Comparison of ENCODE assay signal across 21 cellular contexts in the genomic region with DNA sequence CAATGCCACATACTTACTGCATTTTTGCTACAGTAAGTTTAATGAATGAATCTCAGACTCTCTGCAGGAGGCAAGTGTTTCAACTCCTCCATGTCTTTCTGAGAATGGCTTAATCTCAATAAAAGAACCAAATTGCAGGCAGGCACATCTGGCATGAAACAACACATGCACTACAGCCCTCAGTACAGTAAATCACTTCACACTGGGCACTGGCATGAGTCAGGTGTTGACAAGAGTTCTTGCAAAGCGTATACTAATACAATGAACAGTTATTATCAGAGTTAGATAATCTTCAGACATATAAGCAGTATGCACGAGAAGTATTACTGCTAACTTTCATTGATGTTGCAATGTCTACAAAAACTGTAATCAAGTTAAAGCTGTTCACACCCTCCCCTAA.
DNase-seq lines count a peak whose midpoint lies in the region; ATAC-seq, FAIRE-seq and TF ChIP-seq lines count a peak whose summit lies in the region.
"Had no signal": no experiment of that assay in that cellular context is flagged by ENCODE, and none has a peak within 500 bp of the region (broad histone marks: within the 10 kb centered on the region; RNA-seq: fewer than 3 reads in every experiment).

No MANE protein-coding gene starts in this region.

- H3K4me1 ChIP-seq in BE2C: peaks cover 8% of the 10 kb centered on the region
- no peaks in the 10 kb centered on the region for H3K4me1 ChIP-seq in IMR-90 (ENCODE audit: control insufficient read depth, insufficient read depth, low read length)
- peaks cover 14% of the 10 kb centered on the region for H3K4me1 ChIP-seq in PC-3 (ENCODE audit: insufficient read depth, low read length)
- H3K4me1 ChIP-seq in K562 (replicated peaks in 1 of 2; ENCODE audit: control insufficient read depth in 2 of 2, insufficient read depth in 2 of 2, low read length in 2 of 2): no peaks in the 10 kb centered on the region
- H3K4me1 ChIP-seq: A549 had no signal

- TF ChIP-seq RAD21 in IMR-90 (IDR thresholded peaks at IDR 0.05; ENCODE audit: low read length): no peak
- TF ChIP-seq RAD21 in K562 (CRISPR knock-in tag; conservative IDR thresholded peaks at IDR 0.05 in 1 of 2, IDR thresholded peaks at IDR 0.05 in 1 of 2): no peak

- H2AK9ac ChIP-seq in IMR-90 (replicated peaks; ENCODE audit: low read depth, low read length, poor library complexity): no peak overlapping the region

- POLR2A ChIA-PET in IMR-90 (lab: Charles Lee; ENCODE audit: unreplicated experiment): no interaction called here
- POLR2A ChIA-PET in PC-3 (lab: Charles Lee; ENCODE audit: unreplicated experiment): no interaction called here
- POLR2A ChIA-PET in K562 (lab: Yijun Ruan, JAX): no interaction called here

- H3K4ac ChIP-seq in IMR-90 (ENCODE audit: low read depth, low read length): no peak overlapping the region

- H2AK5ac ChIP-seq in IMR-90 (ENCODE audit: low read depth, low read length): no peak overlapping the region

- BruUV-seq in IMR-90 (replicated peaks; lab: Mats Ljungman, UMichigan) (no TSS peak), PC-3 (replicated peaks; lab: Mats Ljungman, UMichigan) (no TSS peak), K562 (replicated peaks; lab: Mats Ljungman, UMichigan) (no TSS peak)

- TF ChIP-seq POLR2A in IMR-90 (IDR thresholded peaks at IDR 0.05; ENCODE audit: low read depth, low read length) (no peak), K562 (conservative IDR thresholded peaks at IDR 0.05) (no peak)

- no peaks in the 10 kb centered on the region for H3F3A ChIP-seq in PC-3 (ENCODE audit: low read length, unreplicated experiment)

- H3K9me2 ChIP-seq in PC-3 (replicated peaks; ENCODE audit: low read length): no peaks in the 10 kb centered on the region

- no peaks in the 10 kb centered on the region for H3K27me3 ChIP-seq in BE2C
- no peaks in the 10 kb centered on the region for H3K27me3 ChIP-seq in IMR-90 (ENCODE audit: control insufficient read depth, insufficient read depth, low read length)
- H3K27me3 ChIP-seq in PC-3 (ENCODE audit: low read length): no peaks in the 10 kb centered on the region
- H3K27me3 ChIP-seq in K562 (ENCODE audit: control insufficient read depth in 2 of 2, insufficient read depth in 2 of 2, low read length in 2 of 2): no peaks in the 10 kb centered on the region

- ATAC-seq in IMR-90 (ENCODE audit: low read depth) (no peak), PC-3 (no peak), K562 (no peak)
- no peak for ATAC-seq in stimulated activated naive CD8-positive, alpha-beta T cell treated with anti-CD3 and anti-CD28 coated beads, Interleukin-15, Interleukin-2, amounts not matched to agents 100 U/mL and 50 U/mL, for 24 hours
- ATAC-seq: A549 had no signal

- intact Hi-C loops in IMR-90 (cut with micrococcal nuclease) (no loop called here), PC-3 (cut with micrococcal nuclease) (no loop called here), K562 (cut with micrococcal nuclease) (no loop called here)

- no peak overlapping the region for H3K27ac ChIP-seq in IMR-90 (ENCODE audit: insufficient read depth, low read length)
- H3K27ac ChIP-seq in PC-3 (ENCODE audit: low read length): no peak overlapping the region
- H3K27ac ChIP-seq in K562 (ENCODE audit: extremely low read depth, low read depth, low read length): no peak overlapping the region
- H3K27ac ChIP-seq in caudate nucleus (ENCODE audit: low read depth, low read length): no peak overlapping the region
- H3K27ac ChIP-seq: A549 had no signal

- DNase-seq in BE2C (peak; percentile 23), IMR-90 (peak; percentile 0), PC-3 (peak; percentile 9), K562 (ENCODE audit: extremely low read depth in 1 of 4, low spot score in 3 of 4) (no peak), caudate nucleus (lab: John Stamatoyannopoulos, UW) (no peak), H4 (ENCODE audit: low spot score) (no peak)
- DNase-seq in stimulated activated naive CD8-positive, alpha-beta T cell treated with anti-CD3 and anti-CD28 coated beads, Interleukin-15, Interleukin-2, amounts not matched to agents 100 U/mL and 50 U/mL, for 24 hours: no peak
- DNase-seq: 8988T; ACHN; AML-193; C1 segment of cervical spinal cord; Calu3; CD4-positive, alpha-beta memory T cell; COR-L47; DMS53; DMS79 treated with DMSO at 0.1 percent for 48 hours; GOT3; H7; HCEC 1CT had no signal

- TF ChIP-seq CTCF in BE2C (IDR thresholded peaks at IDR 0.05; ENCODE audit: low read depth, low read length) (no peak), IMR-90 (conservative IDR thresholded peaks at IDR 0.05; ENCODE audit: low read depth, low read length) (no peak), PC-3 (conservative IDR thresholded peaks at IDR 0.05; ENCODE audit: low read depth, low read length) (no peak), K562 (IDR thresholded peaks at IDR 0.05 in 2 of 3, conservative IDR thresholded peaks at IDR 0.05 in 1 of 3; ENCODE audit: insufficient read depth in 2 of 3, low read depth in 1 of 3, low read length in 3 of 3) (no peak)

- no peak overlapping the region for H2BK120ac ChIP-seq in IMR-90 (ENCODE audit: low read depth, low read length)

- no peak for TF ChIP-seq EP300 in K562 (IDR thresholded peaks at IDR 0.05; ENCODE audit: low read length)

- H3K79me2 ChIP-seq in PC-3 (ENCODE audit: low read length): no peaks in the 10 kb centered on the region
- H3K79me2 ChIP-seq in K562 (ENCODE audit: control insufficient read depth, insufficient read depth, low read length): no peaks in the 10 kb centered on the region

- no peak overlapping the region for H4K8ac ChIP-seq in IMR-90 (ENCODE audit: low read depth in 2 of 2, low read length in 2 of 2)

- in situ Hi-C loops in IMR-90 (cut with MboI; ENCODE audit: low sequenced_read_pairs): no loop called here
- in situ Hi-C loops in K562 (cut with MboI): no loop called here

- H3K36me3 ChIP-seq in BE2C: no peaks in the 10 kb centered on the region
- H3K36me3 ChIP-seq in IMR-90 (ENCODE audit: control insufficient read depth, insufficient read depth, low read length): no peaks in the 10 kb centered on the region
- no peaks in the 10 kb centered on the region for H3K36me3 ChIP-seq in PC-3 (ENCODE audit: low read depth, low read length)
- no peaks in the 10 kb centered on the region for H3K36me3 ChIP-seq in K562 (ENCODE audit: control insufficient read depth, insufficient read depth, low read length)

- H4K20me1 ChIP-seq in IMR-90 (ENCODE audit: insufficient read depth, low read length) (no peaks in the 10 kb centered on the region), PC-3 (ENCODE audit: low read length) (no peaks in the 10 kb centered on the region), K562 (replicated peaks; ENCODE audit: control insufficient read depth, insufficient read depth, low read length) (no peaks in the 10 kb centered on the region)

- no peak overlapping the region for H3K18ac ChIP-seq in IMR-90 (ENCODE audit: low read depth, low read length)

- dilution Hi-C loops in IMR-90 (cut with HindIII; ENCODE audit: low sequenced_read_pairs, unreplicated experiment): no loop called here

- no peak overlapping the region for H2BK15ac ChIP-seq in IMR-90 (ENCODE audit: low read depth, low read length)

- H3K14ac ChIP-seq in IMR-90 (replicated peaks; ENCODE audit: low read depth, low read length): no peak overlapping the region

- H2BK5ac ChIP-seq in IMR-90 (ENCODE audit: low read depth, low read length, poor library complexity, severe bottlenecking): no peak overlapping the region

- H3K56ac ChIP-seq in IMR-90 (ENCODE audit: extremely low read depth, insufficient read depth, low read length): no peak overlapping the region

- no peaks in the 10 kb centered on the region for H3K9me1 ChIP-seq in IMR-90 (ENCODE audit: insufficient read depth, low read length)
- no peaks in the 10 kb centered on the region for H3K9me1 ChIP-seq in K562 (ENCODE audit: control insufficient read depth, insufficient read depth, low read length)

- H3K79me1 ChIP-seq in IMR-90 (ENCODE audit: low read depth in 1 of 2, low read length in 2 of 2): no peaks in the 10 kb centered on the region

- H3K9ac ChIP-seq in IMR-90 (ENCODE audit: low read depth, low read length) (no peak overlapping the region), PC-3 (ENCODE audit: low read length) (no peak overlapping the region), K562 (ENCODE audit: insufficient read depth in 1 of 2, low read depth in 2 of 2, low read length in 2 of 2) (no peak overlapping the region)

- CTCF ChIA-PET in IMR-90 (lab: Yijun Ruan, JAX) (no interaction called here), PC-3 (lab: Charles Lee) (no interaction called here), K562 (lab: Yijun Ruan, JAX; ENCODE audit: low intra/inter-chr PET ratio) (no interaction called here)

- H3K4me2 ChIP-seq in IMR-90 (ENCODE audit: low read depth, low read length) (no peak overlapping the region), PC-3 (ENCODE audit: low read length) (no peak overlapping the region), K562 (ENCODE audit: insufficient read depth, low read length) (no peak overlapping the region)
- H3K4me2 ChIP-seq: A549 had no signal

- H3K4me3 ChIP-seq in BE2C (ENCODE audit: low read depth, low read length): no peak overlapping the region
- no peak overlapping the region for H3K4me3 ChIP-seq in IMR-90 (ENCODE audit: insufficient read depth, low read depth, low read length)
- no peak overlapping the region for H3K4me3 ChIP-seq in PC-3 (ENCODE audit: low read length)
- no peak overlapping the region for H3K4me3 ChIP-seq in K562
- H3K4me3 ChIP-seq: A549 had no signal

- H2AFZ ChIP-seq in IMR-90 (replicated peaks; ENCODE audit: low read length, poor library complexity): no peak overlapping the region
- H2AFZ ChIP-seq in PC-3 (ENCODE audit: low read length): no peak overlapping the region
- no peak overlapping the region for H2AFZ ChIP-seq in K562 (ENCODE audit: low read depth, low read length)

- H3K9me3 ChIP-seq in BE2C (no peaks in the 10 kb centered on the region; the same call in 1 of the 2 replicates), IMR-90 (ENCODE audit: control insufficient read depth, insufficient read depth, low read length) (no peaks in the 10 kb centered on the region; the same call in 1 of the 2 replicates), PC-3 (ENCODE audit: low read length) (no peaks in the 10 kb centered on the region), K562 (replicated peaks; ENCODE audit: control insufficient read depth, insufficient read depth, low read depth, low read length) (no peaks in the 10 kb centered on the region)
- H3K9me3 ChIP-seq: A549 had no signal

- no peak overlapping the region for H2BK20ac ChIP-seq in IMR-90 (ENCODE audit: low read depth, low read length)

- no peak for FAIRE-seq in K562 (lab: Jason Lieb, UNC)
- FAIRE-seq: A549, GM12892 had no signal

- H4K5ac ChIP-seq in IMR-90 (ENCODE audit: low read depth, low read length): no peak overlapping the region

- no CpG with 5 or more reads among the region's 2 CpGs for WGBS in IMR-90 (ENCODE audit: extremely low coverage in 2 of 2, insufficient read length in 1 of 2), 2 experiments
- WGBS in K562 (ENCODE audit: insufficient coverage, low coverage, missing lambda C conversion rate): 7% methylated on average over 2 of the region's 2 CpGs

- H3K23ac ChIP-seq in IMR-90 (ENCODE audit: low read depth, low read length): no peak overlapping the region

- no peak overlapping the region for H4K91ac ChIP-seq in IMR-90 (ENCODE audit: insufficient read depth, low read depth, low read length)

TF ChIP-seq in IMR-90, 13 proteins besides CTCF, POLR2A, EP300 and RAD21 (continues in another document):
- no peak for TF ChIP-seq CEBPB (IDR thresholded peaks at IDR 0.05; ENCODE audit: low read depth, low read length)

Comparison
In these comparisons a context has a peak if more than half of its experiments do, and no peak if none do; other contexts are left out.
1. DNase-seq: peak in BE2C (single experiment), IMR-90 (single experiment) and PC-3 (single experiment); none in K562 (0 of 4), stimulated activated naive CD8-positive, alpha-beta T cell treated with anti-CD3 and anti-CD28 coated beads, Interleukin-15, Interleukin-2, amounts not matched to agents 100 U/mL and 50 U/mL, for 24 hours (single experiment), caudate nucleus (0 of 61) and H4 (single experiment).